In genomic region chr19:10268077-10268476, GRCh38 we compare ENCODE assay signal across 21 cellular contexts. TPM values are rescaled to one million over a fixed set of nuclear protein-coding genes. Genes with fewer than 3 reads are reported as not detected.
DNase-seq lines count a peak whose midpoint lies in the region; ATAC-seq, FAIRE-seq and TF ChIP-seq lines count a peak whose summit lies in the region.
"Had no signal": no experiment of that assay in that cellular context is flagged by ENCODE, and none has a peak within 500 bp of the region (broad histone marks: within the 10 kb centered on the region; RNA-seq: fewer than 3 reads in every experiment).

No MANE protein-coding gene starts in this region.

- no peaks in the 10 kb centered on the region for H4K20me1 ChIP-seq in K562 (replicated peaks; ENCODE audit: control insufficient read depth, insufficient read depth, low read length)

- H2BK15ac ChIP-seq in mesenchymal stem cell (ENCODE audit: low read depth, poor library complexity, severe bottlenecking): no peak overlapping the region

- H3K18ac ChIP-seq in mesenchymal stem cell (ENCODE audit: low read depth in 1 of 2, low read length in 2 of 2): no peak overlapping the region

- WGBS in K562 (ENCODE audit: insufficient coverage, low coverage, missing lambda C conversion rate): 61% methylated on average over 6 of the region's 6 CpGs
- WGBS in esophagus squamous epithelium, 2 donors: 41 to 63% methylated on average over 3 to 5 of the region's 6 CpGs
- WGBS in mesenchymal stem cell: 82% methylated on average over 6 of the region's 6 CpGs

- no peak overlapping the region for H3K14ac ChIP-seq in mesenchymal stem cell (ENCODE audit: low read length in 2 of 2)

- ATAC-seq in K562: no peak
- no peak for ATAC-seq in GM21515 (IDR thresholded peaks at IDR 0.05; ENCODE audit: unreplicated experiment)
- ATAC-seq: CD8-positive, alpha-beta T cell; stimulated activated naive CD8-positive, alpha-beta T cell treated with anti-CD3 and anti-CD28 coated beads, Interleukin-15, amount 100 ng/mL, for 72 hours had no signal

- 0 out of 2 replicates have a peak overlapping the region, but pooled peaks have one; percentile 8 for H2AFZ ChIP-seq in K562 (ENCODE audit: low read depth, low read length)
- no peak overlapping the region for H2AFZ ChIP-seq in mesenchymal stem cell (ENCODE audit: low read depth, low read length)

- no peak overlapping the region for H3K4ac ChIP-seq in mesenchymal stem cell (ENCODE audit: low read depth in 1 of 2, low read length in 2 of 2)

- H2AK5ac ChIP-seq in mesenchymal stem cell (ENCODE audit: low read length, severe bottlenecking): peak overlapping the region; percentile 2

- H3K27me3 ChIP-seq in K562 (ENCODE audit: control insufficient read depth in 2 of 2, insufficient read depth in 2 of 2, low read length in 2 of 2) (no peaks in the 10 kb centered on the region), esophagus squamous epithelium (peaks cover 0 to 18% (median 0%) of the 10 kb centered on the region in 4 donors), mesenchymal stem cell (ENCODE audit: control insufficient read depth in 1 of 2, insufficient read depth in 1 of 2, low read length in 2 of 2) (no peaks in the 10 kb centered on the region), subcutaneous abdominal adipose tissue (ENCODE audit: control insufficient read depth in 5 of 5, insufficient read depth in 4 of 5, low read length in 5 of 5) (peaks cover 0 to 20% (median 0%) of the 10 kb centered on the region in 5 donors)
- H3K27me3 ChIP-seq: SJSA1 had no signal

- TF ChIP-seq POLR2A in K562 (conservative IDR thresholded peaks at IDR 0.05): no peak
- no peak for TF ChIP-seq POLR2A in esophagus squamous epithelium (IDR thresholded peaks at IDR 0.05)

- H3K9me1 ChIP-seq in K562 (ENCODE audit: control insufficient read depth, insufficient read depth, low read length): no peaks in the 10 kb centered on the region

- no peak overlapping the region for H2BK12ac ChIP-seq in mesenchymal stem cell (ENCODE audit: low read length in 2 of 2)

- no peak for TF ChIP-seq RAD21 in K562 (CRISPR knock-in tag; conservative IDR thresholded peaks at IDR 0.05 in 1 of 2, IDR thresholded peaks at IDR 0.05 in 1 of 2)

- BruUV-seq in K562 (replicated peaks; lab: Mats Ljungman, UMichigan): no TSS peak

- H3K9ac ChIP-seq in K562 (ENCODE audit: insufficient read depth in 1 of 2, low read depth in 2 of 2, low read length in 2 of 2): peak overlapping the region in 1 of 2 experiments; percentile 61; a peak in 2 of 4 replicates
- no peak overlapping the region for H3K9ac ChIP-seq in mesenchymal stem cell (ENCODE audit: low read length)
- peak overlapping the region in 2 of 5 donors; percentile 16 to 78 for H3K9ac ChIP-seq in subcutaneous abdominal adipose tissue (ENCODE audit: low read length in 5 of 5)

- TF ChIP-seq EP300 in K562 (IDR thresholded peaks at IDR 0.05; ENCODE audit: low read length): no peak

- DNase-seq in K562 (ENCODE audit: extremely low read depth in 1 of 4, low spot score in 3 of 4): no peak
- DNase-seq in esophagus squamous epithelium (lab: John Stamatoyannopoulos, UW): no peak
- no peak for DNase-seq in mesenchymal stem cell
- no peak for DNase-seq in NCI-H2227 treated with DMSO at 0.1 percent for 48 hours (lab: John Stamatoyannopoulos, UW)
- DNase-seq in NCI-H1417 (lab: John Stamatoyannopoulos, UW): no peak
- DNase-seq: activated CD4-positive, alpha-beta T cell treated with anti-CD3 and anti-CD28 coated beads for 48 hours; CD8-positive, alpha-beta T cell; DMS153; glutamatergic neuron; stimulated activated CD4-positive, alpha-beta T cell treated with anti-CD3 and anti-CD28 coated beads, Interleukin-2, amount 100 ng/mL, for 48 hours; stimulated activated naive CD8-positive, alpha-beta T cell treated with anti-CD3 and anti-CD28 coated beads, Interleukin-15, amount 100 ng/mL, for 72 hours had no signal

- no peak overlapping the region for H4K91ac ChIP-seq in mesenchymal stem cell (ENCODE audit: low read length)

- no peak for TF ChIP-seq CTCF in K562 (IDR thresholded peaks at IDR 0.05 in 2 of 3, conservative IDR thresholded peaks at IDR 0.05 in 1 of 3; ENCODE audit: insufficient read depth in 2 of 3, low read depth in 1 of 3, low read length in 3 of 3)
- TF ChIP-seq CTCF in esophagus squamous epithelium (IDR thresholded peaks at IDR 0.05): no peak

- H2BK120ac ChIP-seq in mesenchymal stem cell (ENCODE audit: low read depth, low read length): no peak overlapping the region

- H3K79me1 ChIP-seq in mesenchymal stem cell (replicated peaks; ENCODE audit: low read length, poor library complexity, severe bottlenecking): no peaks in the 10 kb centered on the region

- CTCF ChIA-PET in K562 (lab: Yijun Ruan, JAX; ENCODE audit: low intra/inter-chr PET ratio): interaction anchor here (1.2 to 3.9 kb wide), 2 partner anchors 21 to 121 kb away, joined by 3 to 77 read pairs; no protein-coding TSS in a partner anchor

- peaks cover 30% of the 10 kb centered on the region for H3K79me2 ChIP-seq in K562 (ENCODE audit: control insufficient read depth, insufficient read depth, low read length)

- H3K9me3 ChIP-seq in K562 (replicated peaks; ENCODE audit: control insufficient read depth, insufficient read depth, low read depth, low read length) (no peaks in the 10 kb centered on the region), esophagus squamous epithelium (no peaks in the 10 kb centered on the region), mesenchymal stem cell (ENCODE audit: control insufficient read depth, low read length) (no peaks in the 10 kb centered on the region), subcutaneous abdominal adipose tissue (ENCODE audit: control insufficient read depth in 5 of 5, low read length in 5 of 5) (peaks cover 0 to 3% (median 0%) of the 10 kb centered on the region in 5 donors)
- H3K9me3 ChIP-seq: HAP-1, prostate gland, SJSA1 had no signal

- H4K8ac ChIP-seq in mesenchymal stem cell (ENCODE audit: low read length): no peak overlapping the region

- H3K4me1 ChIP-seq in K562 (replicated peaks in 1 of 2; ENCODE audit: control insufficient read depth in 2 of 2, insufficient read depth in 2 of 2, low read length in 2 of 2): peaks cover 16 to 33% of the 10 kb centered on the region in 2 experiments; a peak in 4 of 5 replicates
- H3K4me1 ChIP-seq in esophagus squamous epithelium: peaks cover 21 to 53% (median 21%) of the 10 kb centered on the region in 3 donors
- peaks cover 23% of the 10 kb centered on the region for H3K4me1 ChIP-seq in mesenchymal stem cell (ENCODE audit: control insufficient read depth, insufficient read depth, low read depth, low read length)
- peaks cover 21 to 53% (median 35%) of the 10 kb centered on the region in 5 donors for H3K4me1 ChIP-seq in subcutaneous abdominal adipose tissue (ENCODE audit: control insufficient read depth in 5 of 5, insufficient read depth in 5 of 5, low read length in 5 of 5)
- H3K4me1 ChIP-seq: prostate gland had no signal

- peaks cover 5% of the 10 kb centered on the region; the same call in 1 of the 3 replicates for H3K36me3 ChIP-seq in K562 (ENCODE audit: control insufficient read depth, insufficient read depth, low read length)
- no peaks in the 10 kb centered on the region for H3K36me3 ChIP-seq in esophagus squamous epithelium
- H3K36me3 ChIP-seq in mesenchymal stem cell (ENCODE audit: control insufficient read depth in 1 of 2, insufficient read depth in 2 of 2, low read depth in 1 of 2, low read length in 2 of 2): no peaks in the 10 kb centered on the region
- H3K36me3 ChIP-seq in subcutaneous abdominal adipose tissue (ENCODE audit: control insufficient read depth in 5 of 5, insufficient read depth in 5 of 5, low read length in 5 of 5): peaks cover 0 to 8% (median 0%) of the 10 kb centered on the region in 5 donors
- H3K36me3 ChIP-seq: HAP-1, prostate gland, SJSA1 had no signal

- H3K4me3 ChIP-seq in K562: no peak overlapping the region
- H3K4me3 ChIP-seq in esophagus squamous epithelium: no peak overlapping the region
- no peak overlapping the region for H3K4me3 ChIP-seq in mesenchymal stem cell (ENCODE audit: insufficient read depth in 1 of 2, low read depth in 1 of 2, low read length in 2 of 2)
- H3K4me3 ChIP-seq in subcutaneous abdominal adipose tissue (ENCODE audit: low read depth in 1 of 5, low read length in 5 of 5): peak overlapping the region in 3 of 5 donors; percentile 13 to 42 (median 21)
- H3K4me3 ChIP-seq: HAP-1, prostate gland, SJSA1, smooth muscle cell had no signal

- no peak for FAIRE-seq in K562 (lab: Jason Lieb, UNC)

- no peak overlapping the region for H3K4me2 ChIP-seq in K562 (ENCODE audit: insufficient read depth, low read length)
- H3K4me2 ChIP-seq in mesenchymal stem cell (ENCODE audit: low read length, poor library complexity, severe bottlenecking): no peak overlapping the region
- H3K4me2 ChIP-seq: smooth muscle cell had no signal

- H3K27ac ChIP-seq in K562 (ENCODE audit: extremely low read depth, low read depth, low read length) (no peak overlapping the region), esophagus squamous epithelium (peak overlapping the region in 3 of 4 donors; percentile 49 to 89 (median 80)), mesenchymal stem cell (ENCODE audit: low read length, poor library complexity, severe bottlenecking) (no peak overlapping the region), subcutaneous abdominal adipose tissue (ENCODE audit: low read depth, low read length) (peak overlapping the region; percentile 88)
- H3K27ac ChIP-seq: prostate gland, SJSA1 had no signal

- intact Hi-C loops in K562 (cut with micrococcal nuclease) (no loop called here), esophagus squamous epithelium (cut with DNase I) (loop anchor here (2.0 kb wide), 1 partner anchor 121 kb away; no protein-coding TSS in a partner anchor)

- in situ Hi-C loops in K562 (cut with MboI): no loop called here

- H2BK5ac ChIP-seq in mesenchymal stem cell (ENCODE audit: low read depth, low read length, poor library complexity, severe bottlenecking): no peak overlapping the region

- POLR2A ChIA-PET in K562 (lab: Yijun Ruan, JAX): interaction anchor here (0.6 to 1.1 kb wide), 2 partner anchors 43 to 115 kb away, joined by 3 read pairs; no protein-coding TSS in a partner anchor

- no peak overlapping the region for H3K23ac ChIP-seq in mesenchymal stem cell (ENCODE audit: low read length in 2 of 2)

RNA-seq across cellular contexts. Expression of gene ICAM1, which starts 2.8 kb away (rescaled TPM):
- 41.5 and 107 TPM in 2 replicates for total RNA-seq in K562 (2011; cell fraction: chromatin; rRNA removed; ENCODE audit: low replicate concordance)
- 83.4 and 99.6 TPM in 2 replicates for total RNA-seq in K562 (2011; cell fraction: nucleolus; rRNA removed)
- total RNA-seq in K562 (2011; cell fraction: nucleoplasm; rRNA removed): 76.3 and 76.6 TPM in 2 replicates
- total RNA-seq in K562 (2014; rRNA removed): 17.4 and 26.0 TPM in 2 replicates
- 11.9 and 12.1 TPM in 2 replicates for total RNA-seq in K562 (2014; rRNA removed; fragmentation: Illumina TruSeq; extraction: Trizol)
- 23.6 and 24.1 TPM in 2 replicates for total RNA-seq in K562 (2015; rRNA removed; fragmentation: Illumina TruSeq; extraction: Trizol)
- total RNA-seq in K562 (2021): 22.3 and 22.6 TPM in 2 replicates
- polyA plus RNA-seq in K562 (2011; rRNA removed): 13.1 and 21.4 TPM in 2 replicates
- polyA plus RNA-seq in K562 (2011; cell fraction: cytosol; rRNA removed): 20.2 and 23.1 TPM in 2 replicates
- 17.5 and 30.7 TPM in 2 replicates for polyA plus RNA-seq in K562 (2011; cell fraction: nucleus; rRNA removed)
- polyA plus RNA-seq in K562 (2012): 22.4 and 63.2 TPM in 2 replicates
- polyA plus RNA-seq in K562 (2014; fragmentation: Illumina TruSeq; extraction: Trizol): 24.4 and 29.9 TPM in 2 replicates
- polyA plus RNA-seq in K562 (2014; fragmentation: Nextera tagmentation; extraction: Ambion mirVana): 1 to 10 TPM; 2.3 to 2.4 TPM
- polyA plus RNA-seq in K562 (2014; rRNA removed): 13.4 TPM in 2 replicates
- polyA minus RNA-seq in K562 (2011; rRNA and poly(A)+ RNA removed): 19.6 and 21.5 TPM in 2 replicates
- polyA minus RNA-seq in K562 (2011; cell fraction: cytosol; rRNA and poly(A)+ RNA removed): 21.5 and 23.8 TPM in 2 replicates
- 13.8 and 17.4 TPM in 2 replicates for polyA minus RNA-seq in K562 (2011; cell fraction: nucleus; rRNA and poly(A)+ RNA removed)
- total RNA-seq in esophagus squamous epithelium: 10 to 100 TPM in 1 of 4 donors, 1 to 10 TPM in 3; 5.4 to 26.4 (median 7.7) TPM
- polyA plus RNA-seq in mesenchymal stem cell (2013, experiment 1 of 2): 73.0 TPM
- polyA plus RNA-seq in mesenchymal stem cell (2013, experiment 2 of 2): 70.2 TPM

RNA-seq across cellular contexts. Expression of gene MRPL4, which starts 16.1 kb away (rescaled TPM):
- total RNA-seq in K562 (2011; cell fraction: chromatin; rRNA removed; ENCODE audit: low replicate concordance): 75.4 and 154 TPM in 2 replicates
- 118 and 119 TPM in 2 replicates for total RNA-seq in K562 (2011; cell fraction: nucleolus; rRNA removed)
- 109 and 125 TPM in 2 replicates for total RNA-seq in K562 (2011; cell fraction: nucleoplasm; rRNA removed)
- total RNA-seq in K562 (2014; rRNA removed) (239 and 297 TPM in 2 replicates), K562 (2014; rRNA removed; fragmentation: Illumina TruSeq; extraction: Trizol) (12.3 and 20.8 TPM in 2 replicates), K562 (2015; rRNA removed; fragmentation: Illumina TruSeq; extraction: Trizol) (64.9 and 69.9 TPM in 2 replicates), K562 (2021) (198 and 204 TPM in 2 replicates), esophagus squamous epithelium (100 to 1,000 TPM in 2 of 4 donors, 10 to 100 TPM in 2; 77.6 to 105 (median 92.6) TPM)
- polyA plus RNA-seq in K562 (2011; rRNA removed) (44.2 and 64.0 TPM in 2 replicates), K562 (2014; fragmentation: Illumina TruSeq; extraction: Trizol) (71.2 and 153 TPM in 2 replicates), K562 (2014; fragmentation: Nextera tagmentation; extraction: Ambion mirVana) (1 to 10 TPM; 1.4 to 5.0 TPM), K562 (2014; rRNA removed) (178 and 184 TPM in 2 replicates)
- polyA plus RNA-seq in K562 (2011; cell fraction: cytosol; rRNA removed): 115 and 258 TPM in 2 replicates
- polyA plus RNA-seq in K562 (2011; cell fraction: nucleus; rRNA removed): 132 and 192 TPM in 2 replicates
- polyA plus RNA-seq in K562 (2012): 125 and 156 TPM in 2 replicates
- polyA minus RNA-seq in K562 (2011; rRNA and poly(A)+ RNA removed): 17.9 and 18.5 TPM in 2 replicates
- 40.0 and 52.5 TPM in 2 replicates for polyA minus RNA-seq in K562 (2011; cell fraction: cytosol; rRNA and poly(A)+ RNA removed)
- polyA minus RNA-seq in K562 (2011; cell fraction: nucleus; rRNA and poly(A)+ RNA removed): 25.0 and 33.0 TPM in 2 replicates
- polyA plus RNA-seq in mesenchymal stem cell (2013, experiment 1 of 2): 38.3 TPM
- polyA plus RNA-seq in mesenchymal stem cell (2013, experiment 2 of 2): 39.0 TPM

RNA-seq across cellular contexts. Expression of gene ICAM4, which starts 18.7 kb away (rescaled TPM):
- 14.7 and 49.5 TPM in 2 replicates for total RNA-seq in K562 (2011; cell fraction: chromatin; rRNA removed; ENCODE audit: low replicate concordance)
- total RNA-seq in K562 (2011; cell fraction: nucleolus; rRNA removed): 93.9 and 101 TPM in 2 replicates
- 52.0 and 56.5 TPM in 2 replicates for total RNA-seq in K562 (2011; cell fraction: nucleoplasm; rRNA removed)
- total RNA-seq in K562 (2014; rRNA removed): 86.1 and 93.8 TPM in 2 replicates
- 18.9 and 20.3 TPM in 2 replicates for total RNA-seq in K562 (2014; rRNA removed; fragmentation: Illumina TruSeq; extraction: Trizol)
- 42.0 and 43.4 TPM in 2 replicates for total RNA-seq in K562 (2015; rRNA removed; fragmentation: Illumina TruSeq; extraction: Trizol)
- 62.6 and 65.5 TPM in 2 replicates for total RNA-seq in K562 (2021)
- 29.5 and 34.4 TPM in 2 replicates for polyA plus RNA-seq in K562 (2011; rRNA removed)
- polyA plus RNA-seq in K562 (2011; cell fraction: cytosol; rRNA removed): 49.4 and 120 TPM in 2 replicates
- polyA plus RNA-seq in K562 (2011; cell fraction: nucleus; rRNA removed): 11.2 and 16.0 TPM in 2 replicates
- polyA plus RNA-seq in K562 (2012): 69.5 and 104 TPM in 2 replicates
- 21.0 and 45.3 TPM in 2 replicates for polyA plus RNA-seq in K562 (2014; fragmentation: Illumina TruSeq; extraction: Trizol)
- polyA plus RNA-seq in K562 (2014; fragmentation: Nextera tagmentation; extraction: Ambion mirVana): 10 to 100 TPM; 14.1 to 29.6 TPM
- polyA plus RNA-seq in K562 (2014; rRNA removed): 83.8 and 96.6 TPM in 2 replicates
- polyA minus RNA-seq in K562 (2011; rRNA and poly(A)+ RNA removed): 5.9 and 9.1 TPM in 2 replicates
- 18.7 and 19.2 TPM in 2 replicates for polyA minus RNA-seq in K562 (2011; cell fraction: cytosol; rRNA and poly(A)+ RNA removed)
- polyA minus RNA-seq in K562 (2011; cell fraction: nucleus; rRNA and poly(A)+ RNA removed): 13.2 and 16.6 TPM in 2 replicates
- under 1 TPM in 2 of 4 donors, not detected in 2; 0.29 to 0.76 TPM for total RNA-seq in esophagus squamous epithelium
- 1.4 TPM for polyA plus RNA-seq in mesenchymal stem cell (2013, experiment 1 of 2)
- polyA plus RNA-seq in mesenchymal stem cell (2013, experiment 2 of 2): 1.0 TPM
- total RNA-seq: M059J, NCI-H460, neural crest cell, SJSA1 had no signal

RNA-seq across cellular contexts. Expression of gene ICAM5, which starts 21.7 kb away (rescaled TPM):
- 152 and 610 TPM in 2 replicates for total RNA-seq in K562 (2011; cell fraction: chromatin; rRNA removed; ENCODE audit: low replicate concordance)
- total RNA-seq in K562 (2011; cell fraction: nucleolus; rRNA removed): 442 and 477 TPM in 2 replicates
- 261 and 266 TPM in 2 replicates for total RNA-seq in K562 (2011; cell fraction: nucleoplasm; rRNA removed)
- 39.7 TPM in 2 replicates for total RNA-seq in K562 (2014; rRNA removed)
- 1.7 and 3.7 TPM in 2 replicates for total RNA-seq in K562 (2014; rRNA removed; fragmentation: Illumina TruSeq; extraction: Trizol)
- 13.7 and 16.6 TPM in 2 replicates for total RNA-seq in K562 (2015; rRNA removed; fragmentation: Illumina TruSeq; extraction: Trizol)
- total RNA-seq in K562 (2021): 69.7 and 89.5 TPM in 2 replicates
- polyA plus RNA-seq in K562 (2011; rRNA removed): 29.9 and 58.7 TPM in 2 replicates
- 50.3 and 80.3 TPM in 2 replicates for polyA plus RNA-seq in K562 (2011; cell fraction: cytosol; rRNA removed)
- 748 and 1,281 TPM in 2 replicates for polyA plus RNA-seq in K562 (2011; cell fraction: nucleus; rRNA removed)
- 45.0 and 59.7 TPM in 2 replicates for polyA plus RNA-seq in K562 (2012)
- 12.1 and 29.4 TPM in 2 replicates for polyA plus RNA-seq in K562 (2014; fragmentation: Illumina TruSeq; extraction: Trizol)
- polyA plus RNA-seq in K562 (2014; fragmentation: Nextera tagmentation; extraction: Ambion mirVana): under 1 TPM; 0.10 to 0.11 TPM
- polyA plus RNA-seq in K562 (2014; rRNA removed): 97.4 and 114 TPM in 2 replicates
- 4.9 and 6.5 TPM in 2 replicates for polyA minus RNA-seq in K562 (2011; rRNA and poly(A)+ RNA removed)
- 19.6 and 29.4 TPM in 2 replicates for polyA minus RNA-seq in K562 (2011; cell fraction: cytosol; rRNA and poly(A)+ RNA removed)
- 91.7 and 98.6 TPM in 2 replicates for polyA minus RNA-seq in K562 (2011; cell fraction: nucleus; rRNA and poly(A)+ RNA removed)
- 1 to 10 TPM in 2 of 4 donors, under 1 TPM in 1, not detected in 1; 0.12 to 1.6 (median 1.3) TPM for total RNA-seq in esophagus squamous epithelium
- 0.73 TPM for polyA plus RNA-seq in mesenchymal stem cell (2013, experiment 1 of 2)
- 0.86 TPM for polyA plus RNA-seq in mesenchymal stem cell (2013, experiment 2 of 2)
- total RNA-seq: CD8-positive, alpha-beta T cell; neural crest cell had no signal
- polyA plus RNA-seq: IgD-negative memory B cell had no signal

RNA-seq across cellular contexts. Expression of gene S1PR2, which starts 36.9 kb away (rescaled TPM):
- 6.5 and 16.7 TPM in 2 replicates for total RNA-seq in K562 (2011; cell fraction: chromatin; rRNA removed; ENCODE audit: low replicate concordance)
- 14.1 and 14.8 TPM in 2 replicates for total RNA-seq in K562 (2011; cell fraction: nucleolus; rRNA removed)
- total RNA-seq in K562 (2011; cell fraction: nucleoplasm; rRNA removed): 9.9 and 11.3 TPM in 2 replicates
- total RNA-seq in K562 (2014; rRNA removed) (2.0 and 2.5 TPM in 2 replicates), K562 (2014; rRNA removed; fragmentation: Illumina TruSeq; extraction: Trizol) (1.3 and 1.5 TPM in 2 replicates), K562 (2015; rRNA removed; fragmentation: Illumina TruSeq; extraction: Trizol) (1.9 and 2.0 TPM in 2 replicates), K562 (2021) (3.8 and 3.9 TPM in 2 replicates), esophagus squamous epithelium (1 to 10 TPM; 1.6 to 6.1 (median 3.3) TPM)
- polyA plus RNA-seq in K562 (2011; rRNA removed) (1.5 and 2.1 TPM in 2 replicates), K562 (2014; fragmentation: Illumina TruSeq; extraction: Trizol) (1.6 TPM in 2 replicates), K562 (2014; fragmentation: Nextera tagmentation; extraction: Ambion mirVana) (1 to 10 TPM; 1.9 to 2.2 TPM), K562 (2014; rRNA removed) (1.9 and 2.0 TPM in 2 replicates)
- 2.7 and 4.7 TPM in 2 replicates for polyA plus RNA-seq in K562 (2011; cell fraction: cytosol; rRNA removed)
- polyA plus RNA-seq in K562 (2011; cell fraction: nucleus; rRNA removed): 2.1 and 2.9 TPM in 2 replicates
- polyA plus RNA-seq in K562 (2012): 1.1 and 1.2 TPM in 2 replicates
- 2.5 and 3.3 TPM in 2 replicates for polyA minus RNA-seq in K562 (2011; rRNA and poly(A)+ RNA removed)
- polyA minus RNA-seq in K562 (2011; cell fraction: cytosol; rRNA and poly(A)+ RNA removed): 3.3 and 3.4 TPM in 2 replicates
- polyA minus RNA-seq in K562 (2011; cell fraction: nucleus; rRNA and poly(A)+ RNA removed): 1.6 and 2.2 TPM in 2 replicates
- polyA plus RNA-seq in mesenchymal stem cell (2013, experiment 1 of 2): 8.7 TPM
- polyA plus RNA-seq in mesenchymal stem cell (2013, experiment 2 of 2): 8.2 TPM

Comparison
In these comparisons a context has a peak if more than half of its experiments do, and no peak if none do; other contexts are left out.
1. H3K27ac ChIP-seq: peak in esophagus squamous epithelium (3 of 4) and subcutaneous abdominal adipose tissue (single experiment); none in K562 (single experiment) and mesenchymal stem cell (single experiment).
2. H3K4me3 ChIP-seq: peak in subcutaneous abdominal adipose tissue (3 of 5); none in K562 (single experiment), esophagus squamous epithelium (0 of 4) and mesenchymal stem cell (0 of 2).
3. RNA of gene ICAM4, which starts 18.7 kb away (total RNA-seq): 14.7 to 101 TPM in K562; 0.29 to 0.76 TPM in esophagus squamous epithelium; every median in the first group is over 4 times any median in the second.